9 cellular contexts compared by ENCODE assay signal in the genomic region with DNA sequence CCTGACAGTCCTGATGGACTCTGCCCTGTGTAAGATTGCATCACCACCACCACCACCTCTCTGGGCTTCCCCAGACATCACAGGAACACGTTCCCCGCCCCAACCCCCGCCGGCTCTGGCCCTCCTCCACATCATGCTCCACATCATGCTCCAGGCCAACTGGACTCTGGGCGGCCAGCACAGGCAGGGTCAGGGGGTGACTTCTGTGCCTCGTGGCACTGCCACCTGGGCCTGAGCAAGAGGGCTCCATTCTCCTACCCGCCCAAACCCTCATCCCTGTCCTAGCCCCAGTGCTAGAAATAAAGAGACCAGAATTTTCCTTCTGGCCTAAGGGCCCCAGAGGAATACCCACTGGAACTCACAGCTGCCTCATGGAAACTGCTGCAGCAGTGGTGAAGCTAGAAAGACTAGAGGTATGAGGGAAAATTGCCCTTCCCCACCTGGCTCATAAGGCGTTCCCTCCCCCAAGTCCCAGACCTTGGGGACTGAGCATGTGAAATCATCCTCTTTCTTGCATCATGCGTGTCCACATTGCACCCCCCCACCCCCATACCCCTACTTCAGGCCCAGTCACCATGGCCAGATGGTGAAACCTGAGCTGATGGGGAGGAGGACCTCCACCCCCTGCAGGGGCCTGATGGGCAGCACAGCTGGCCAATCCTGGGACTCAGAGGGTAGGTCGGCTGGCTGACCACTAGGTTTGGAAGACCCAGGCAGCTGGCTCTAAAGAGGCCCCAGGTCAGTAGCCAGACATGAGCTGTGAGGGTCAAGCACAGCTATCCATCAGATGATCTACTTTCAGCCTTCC. TPM values are rescaled to one million over a fixed set of nuclear protein-coding genes. Genes with fewer than 3 reads are reported as not detected.
DNase-seq lines count a peak whose midpoint lies in the region; ATAC-seq and TF ChIP-seq lines count a peak whose summit lies in the region.
"Had no signal": no experiment of that assay in that cellular context is flagged by ENCODE, and none has a peak within 500 bp of the region (broad histone marks: within the 10 kb centered on the region; RNA-seq: fewer than 3 reads in every experiment).

A gene with protein sequence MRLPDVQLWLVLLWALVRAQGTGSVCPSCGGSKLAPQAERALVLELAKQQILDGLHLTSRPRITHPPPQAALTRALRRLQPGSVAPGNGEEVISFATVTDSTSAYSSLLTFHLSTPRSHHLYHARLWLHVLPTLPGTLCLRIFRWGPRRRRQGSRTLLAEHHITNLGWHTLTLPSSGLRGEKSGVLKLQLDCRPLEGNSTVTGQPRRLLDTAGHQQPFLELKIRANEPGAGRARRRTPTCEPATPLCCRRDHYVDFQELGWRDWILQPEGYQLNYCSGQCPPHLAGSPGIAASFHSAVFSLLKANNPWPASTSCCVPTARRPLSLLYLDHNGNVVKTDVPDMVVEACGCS (plus strand): TSS at position 742 of the 808 bp plus-strand sequence. CDS start 230 bp downstream, outside the sequence.

- H3K4me3 Mint-ChIP-seq in Caco-2 (ENCODE audit: unreplicated experiment): peak within 1 kb of the TSS; percentile 61

- peaks cover 7% of the 10 kb centered on the region for H3K36me3 Mint-ChIP-seq in Caco-2 (ENCODE audit: insufficient read depth, unreplicated experiment)

- peaks cover 35% of the 10 kb centered on the region for H3K4me1 ChIP-seq in Caco-2
- peaks cover 39% of the 10 kb centered on the region for H3K4me1 ChIP-seq in HUES48 (ENCODE audit: control insufficient read depth, insufficient read depth, low read length)
- H3K4me1 ChIP-seq in left lung: peaks cover 6 to 10% of the 10 kb centered on the region in 2 donors

- intact Hi-C loops in Caco-2 (cut with micrococcal nuclease; ENCODE audit: unreplicated experiment) (loop anchor here (5.0 kb wide), 1 partner anchor 283 kb away; a partner anchor contains a TSS), left lung (cut with DNase I) (loop anchor here in 1 of 2 donors (5.0 to 10.0 kb wide), 2 partner anchors 147 to 190 kb away; no protein-coding TSS in a partner anchor)

- peaks cover 29% of the 10 kb centered on the region for H3K4me1 Mint-ChIP-seq in Caco-2 (ENCODE audit: low read depth, unreplicated experiment)

- ATAC-seq in left lung (no peak), GM21423 (IDR thresholded peaks at IDR 0.05; ENCODE audit: unreplicated experiment) (no peak)
- ATAC-seq: right cardiac atrium had no signal

- H3K9me3 Mint-ChIP-seq in Caco-2 (ENCODE audit: unreplicated experiment): no peaks in the 10 kb centered on the region

- H3K27me3 ChIP-seq in Caco-2 (replicated peaks; ENCODE audit: control insufficient read depth, insufficient read depth, low read length) (no peaks in the 10 kb centered on the region), HUES48 (ENCODE audit: control insufficient read depth, insufficient read depth, low read length) (no peaks in the 10 kb centered on the region), left lung (peaks cover 0 to 22% of the 10 kb centered on the region in 2 donors)

- peak within 1 kb of the TSS; percentile 51 for H3K9ac ChIP-seq in HUES48 (ENCODE audit: low read depth, low read length)

- H3K27me3 Mint-ChIP-seq in Caco-2 (ENCODE audit: insufficient read depth, unreplicated experiment): no peaks in the 10 kb centered on the region

- POLR2A ChIA-PET in Caco-2 (lab: Charles Lee): interaction anchor here (0.6 to 1.1 kb wide), 3 partner anchors 9 to 214 kb away, joined by 4 to 5 read pairs (median 5); no protein-coding TSS in a partner anchor

- CTCF ChIA-PET in Caco-2 (lab: Charles Lee): interaction anchor here (0.7 to 4.5 kb wide), 9 partner anchors 16 to 324 kb away, joined by 3 to 138 read pairs (median 4); a partner anchor contains a TSS

- H3K9me3 ChIP-seq in Caco-2 (no peaks in the 10 kb centered on the region), HUES48 (ENCODE audit: control insufficient read depth, insufficient read depth, low read length) (no peaks in the 10 kb centered on the region), left lung (no peaks in the 10 kb centered on the region)

- H3K4me3 ChIP-seq in Caco-2 (ENCODE audit: low read depth, low read length) (no peak within 1 kb of the TSS), HUES48 (ENCODE audit: low read depth, low read length) (peak within 1 kb of the TSS; percentile 47), left lung (no peak within 1 kb of the TSS)

- BruUV-seq in Caco-2 (replicated peaks; lab: Mats Ljungman, UMichigan): no TSS peak

- H3K27ac ChIP-seq in HUES48 (ENCODE audit: low read depth, low read length): peak within 1 kb of the TSS; percentile 73
- no peak within 1 kb of the TSS for H3K27ac ChIP-seq in left lung

- peak; percentile 84 to 85 for DNase-seq in Caco-2
- DNase-seq in T1000 (lab: John Stamatoyannopoulos, UW): peak; percentile 5
- peak; percentile 85 for DNase-seq in iris pigment epithelial cell (ENCODE audit: low read depth)
- DNase-seq in cerebellar cortex (ENCODE audit: low spot score): no peak
- DNase-seq in left lung: no peak
- no peak for DNase-seq in SIG-M5 treated with dmso at 0.1 percent for 504 hours (lab: John Stamatoyannopoulos, UW; ENCODE audit: unreplicated experiment)

- no peaks in the 10 kb centered on the region for H3K36me3 ChIP-seq in Caco-2 (ENCODE audit: control insufficient read depth, insufficient read depth, low read length)
- H3K36me3 ChIP-seq in HUES48 (ENCODE audit: control insufficient read depth, insufficient read depth, low read length): no peaks in the 10 kb centered on the region
- no peaks in the 10 kb centered on the region for H3K36me3 ChIP-seq in left lung

- H3K27ac Mint-ChIP-seq in Caco-2 (ENCODE audit: unreplicated experiment): peak within 1 kb of the TSS; percentile 83

- TF ChIP-seq CTCF in Caco-2 (IDR thresholded peaks at IDR 0.05; ENCODE audit: insufficient read depth in 1 of 2, low read depth in 1 of 2, low read length in 1 of 2, severe bottlenecking in 1 of 2, unreplicated experiment in 1 of 2) (no peak), left lung (IDR thresholded peaks at IDR 0.05) (no peak)

RNA-seq across cellular contexts. Expression of the gene that starts here (rescaled TPM):
- total RNA-seq in Caco-2 (2022) (9.1 and 13.9 TPM in 2 replicates), left lung (under 1 TPM in 1 of 2 donors, not detected in 1; 0.52 TPM)
- total RNA-seq: right cardiac atrium had no signal

Comparison
In these comparisons a context has a peak if more than half of its experiments do, and no peak if none do; other contexts are left out.
1. DNase-seq: peak in Caco-2 (2 of 2), T1000 (single experiment) and iris pigment epithelial cell (single experiment); none in cerebellar cortex (single experiment), left lung (0 of 2) and SIG-M5 treated with dmso at 0.1 percent for 504 hours (single experiment).